ENCODE assay signal across 1 cellular context in the genomic region with DNA sequence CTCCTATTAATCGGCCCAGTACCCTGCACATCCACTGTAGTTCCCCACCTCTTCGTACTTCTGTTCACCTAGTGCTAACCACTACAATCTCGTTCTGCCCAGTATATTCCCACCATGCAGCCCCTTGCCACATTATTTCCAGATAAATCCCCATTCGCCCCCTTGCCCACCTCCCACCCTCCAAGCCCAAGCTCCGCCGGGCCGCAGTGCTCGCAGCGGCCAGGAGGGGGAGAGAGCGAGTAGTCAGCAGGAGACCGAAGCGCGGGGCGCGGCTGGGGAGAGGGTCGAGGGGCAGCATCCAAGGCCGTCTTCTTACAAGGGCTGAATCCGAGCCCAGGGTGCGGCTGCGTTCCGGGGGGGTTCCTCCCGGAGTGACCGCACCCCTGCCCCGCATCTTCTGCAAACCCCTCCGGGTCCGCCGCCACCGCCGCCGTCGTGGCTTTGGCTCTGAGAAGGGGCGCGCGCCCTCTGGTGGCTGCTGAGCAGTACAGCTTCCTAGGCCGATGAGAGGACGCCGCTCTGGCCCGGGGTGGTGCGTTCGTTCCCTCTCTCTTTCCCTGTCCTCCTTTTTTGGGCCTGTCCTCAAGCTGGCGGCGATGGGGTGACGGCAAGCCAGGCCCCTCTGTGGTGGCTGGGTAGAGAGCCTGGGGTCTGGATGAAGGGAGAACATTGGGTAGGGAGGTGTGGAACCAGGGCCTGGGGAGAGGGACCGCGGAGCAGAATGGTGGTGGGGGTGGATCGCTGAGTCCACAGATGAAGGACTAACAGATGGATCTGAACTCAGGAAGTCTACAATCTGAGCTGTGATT.
TF ChIP-seq lines count a peak whose summit lies in the region.

No MANE protein-coding gene starts in this region.

TF ChIP-seq in K562, 482 proteins besides CTCF, POLR2A, EP300 and RAD21 (continued from another document and continues in another):
- TF ChIP-seq FOXK2 (conservative IDR thresholded peaks at IDR 0.05 in 1 of 2, IDR thresholded peaks at IDR 0.05 in 1 of 2; ENCODE audit: low read depth in 2 of 2) (peak in 1 of 2 experiments; percentile 55; a peak in 1 of 4 replicates), HDAC1 (IDR thresholded peaks at IDR 0.05) (no peak), HNRNPUL1 (IDR thresholded peaks at IDR 0.05; ENCODE audit: low read length) (no peak), ZNF717 (CRISPR knock-in tag; IDR thresholded peaks at IDR 0.05) (no peak), SRSF9 (IDR thresholded peaks at IDR 0.05; ENCODE audit: borderline replicate concordance, low read depth, low read length) (no peak), CHD4 (IDR thresholded peaks at IDR 0.05; ENCODE audit: insufficient read depth, insufficient replicate concordance, low read depth, low read length, poor library complexity, severe bottlenecking) (no peak), LARP7 (IDR thresholded peaks at IDR 0.05) (no peak), ELF4 (CRISPR knock-in tag; IDR thresholded peaks at IDR 0.05) (no peak), TSC22D4 (tag; IDR thresholded peaks at IDR 0.05) (no peak), ZNF133 (CRISPR knock-in tag; IDR thresholded peaks at IDR 0.05) (no peak), RBM22 (IDR thresholded peaks at IDR 0.05; ENCODE audit: low read depth, low read length, poor library complexity, severe bottlenecking) (peak; percentile 44), EZH2 (IDR thresholded peaks at IDR 0.05; ENCODE audit: borderline replicate concordance, low read depth, low read length) (no peak), ATF1 (CRISPR knock-in tag; IDR thresholded peaks at IDR 0.05) (no peak), ATF1 (tag; IDR thresholded peaks at IDR 0.05) (peak; percentile 75), ERF (CRISPR knock-in tag; IDR thresholded peaks at IDR 0.05) (peak; percentile 91; the same call in 1 of the 2 replicates), ZNF134 (CRISPR knock-in tag; conservative IDR thresholded peaks at IDR 0.05) (no peak), MTA2 (IDR thresholded peaks at IDR 0.05; ENCODE audit: low read depth) (no peak), KLF1 (tag; IDR thresholded peaks at IDR 0.05) (no peak), PHF21A (IDR thresholded peaks at IDR 0.05; ENCODE audit: borderline replicate concordance, low read depth) (peak; percentile 38; the same call in 1 of the 2 replicates), ZBTB7A (IDR thresholded peaks at IDR 0.05; ENCODE audit: borderline replicate concordance, control insufficient read depth, low read depth, low read length) (peak; percentile 96), NCOA2 (IDR thresholded peaks at IDR 0.05; ENCODE audit: partially characterized antibody in 2 of 2) (no peak), ARHGAP35 (IDR thresholded peaks at IDR 0.05; ENCODE audit: partially characterized antibody) (no peak), TRIM24 (IDR thresholded peaks at IDR 0.05) (peak in 1 of 2 experiments; percentile 93; a peak in 2 of 4 replicates), RBM15 (IDR thresholded peaks at IDR 0.05; ENCODE audit: insufficient read depth, low read length) (no peak), ZBTB17 (CRISPR knock-in tag; IDR thresholded peaks at IDR 0.05) (peak; percentile 84; the same call in 1 of the 2 replicates), FOXK1 (CRISPR knock-in tag; IDR thresholded peaks at IDR 0.05; ENCODE audit: borderline replicate concordance) (0 out of 2 replicates have a peak, but pooled peaks have one; percentile 46), HOXB6 (CRISPR knock-in tag; IDR thresholded peaks at IDR 0.05; ENCODE audit: borderline replicate concordance) (no peak), NR1H2 (CRISPR knock-in tag; IDR thresholded peaks at IDR 0.05) (no peak), TAL1 (IDR thresholded peaks at IDR 0.05) (no peak), JUNB (CRISPR knock-in tag; conservative IDR thresholded peaks at IDR 0.05) (no peak), KAT7 (CRISPR knock-in tag; IDR thresholded peaks at IDR 0.05; ENCODE audit: borderline replicate concordance) (peak; percentile 88; the same call in 1 of the 2 replicates), IRF2 (CRISPR knock-in tag; IDR thresholded peaks at IDR 0.05) (no peak), STAT5B (CRISPR knock-in tag; IDR thresholded peaks at IDR 0.05) (no peak), ZNF586 (CRISPR knock-in tag; conservative IDR thresholded peaks at IDR 0.05) (no peak), SIN3B (IDR thresholded peaks at IDR 0.05; ENCODE audit: low read depth) (no peak), ZNF583 (CRISPR knock-in tag; IDR thresholded peaks at IDR 0.05) (no peak), HDGF (IDR thresholded peaks at IDR 0.05) (peak; percentile 49; the same call in 1 of the 2 replicates), ZNF408 (CRISPR knock-in tag; IDR thresholded peaks at IDR 0.05; ENCODE audit: low read depth) (no peak), HDAC2 (IDR thresholded peaks at IDR 0.05) (0 out of 2 replicates have a peak, but pooled peaks have one; percentile 54), MTA1 (IDR thresholded peaks at IDR 0.05; ENCODE audit: borderline replicate concordance) (peak; percentile 36; the same call in 1 of the 2 replicates), NFE2 (IDR thresholded peaks at IDR 0.05; ENCODE audit: low read depth) (no peak), SMC3 (conservative IDR thresholded peaks at IDR 0.05; ENCODE audit: insufficient read depth, low read depth, low read length) (peak; percentile 91)
- TF ChIP-seq, protein P1, sequence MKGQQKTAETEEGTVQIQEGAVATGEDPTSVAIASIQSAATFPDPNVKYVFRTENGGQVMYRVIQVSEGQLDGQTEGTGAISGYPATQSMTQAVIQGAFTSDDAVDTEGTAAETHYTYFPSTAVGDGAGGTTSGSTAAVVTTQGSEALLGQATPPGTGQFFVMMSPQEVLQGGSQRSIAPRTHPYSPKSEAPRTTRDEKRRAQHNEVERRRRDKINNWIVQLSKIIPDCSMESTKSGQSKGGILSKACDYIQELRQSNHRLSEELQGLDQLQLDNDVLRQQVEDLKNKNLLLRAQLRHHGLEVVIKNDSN (CRISPR knock-in tag; IDR thresholded peaks at IDR 0.05), result peak; percentile 38; the same call in 1 of the 2 replicates
- TF ChIP-seq, protein P2, sequence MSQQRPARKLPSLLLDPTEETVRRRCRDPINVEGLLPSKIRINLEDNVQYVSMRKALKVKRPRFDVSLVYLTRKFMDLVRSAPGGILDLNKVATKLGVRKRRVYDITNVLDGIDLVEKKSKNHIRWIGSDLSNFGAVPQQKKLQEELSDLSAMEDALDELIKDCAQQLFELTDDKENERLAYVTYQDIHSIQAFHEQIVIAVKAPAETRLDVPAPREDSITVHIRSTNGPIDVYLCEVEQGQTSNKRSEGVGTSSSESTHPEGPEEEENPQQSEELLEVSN (IDR thresholded peaks at IDR 0.05; ENCODE audit: borderline replicate concordance in 1 of 2, extremely low read depth in 1 of 2, insufficient read depth in 1 of 2, insufficient read length in 1 of 2, low read depth in 1 of 2, low read length in 1 of 2, poor library complexity in 1 of 2, severe bottlenecking in 1 of 2), result no peak
- TF ChIP-seq, protein P3, sequence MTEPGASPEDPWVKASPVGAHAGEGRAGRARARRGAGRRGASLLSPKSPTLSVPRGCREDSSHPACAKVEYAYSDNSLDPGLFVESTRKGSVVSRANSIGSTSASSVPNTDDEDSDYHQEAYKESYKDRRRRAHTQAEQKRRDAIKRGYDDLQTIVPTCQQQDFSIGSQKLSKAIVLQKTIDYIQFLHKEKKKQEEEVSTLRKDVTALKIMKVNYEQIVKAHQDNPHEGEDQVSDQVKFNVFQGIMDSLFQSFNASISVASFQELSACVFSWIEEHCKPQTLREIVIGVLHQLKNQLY (CRISPR knock-in tag; conservative IDR thresholded peaks at IDR 0.05), result no peak
- TF ChIP-seq, protein P4, sequence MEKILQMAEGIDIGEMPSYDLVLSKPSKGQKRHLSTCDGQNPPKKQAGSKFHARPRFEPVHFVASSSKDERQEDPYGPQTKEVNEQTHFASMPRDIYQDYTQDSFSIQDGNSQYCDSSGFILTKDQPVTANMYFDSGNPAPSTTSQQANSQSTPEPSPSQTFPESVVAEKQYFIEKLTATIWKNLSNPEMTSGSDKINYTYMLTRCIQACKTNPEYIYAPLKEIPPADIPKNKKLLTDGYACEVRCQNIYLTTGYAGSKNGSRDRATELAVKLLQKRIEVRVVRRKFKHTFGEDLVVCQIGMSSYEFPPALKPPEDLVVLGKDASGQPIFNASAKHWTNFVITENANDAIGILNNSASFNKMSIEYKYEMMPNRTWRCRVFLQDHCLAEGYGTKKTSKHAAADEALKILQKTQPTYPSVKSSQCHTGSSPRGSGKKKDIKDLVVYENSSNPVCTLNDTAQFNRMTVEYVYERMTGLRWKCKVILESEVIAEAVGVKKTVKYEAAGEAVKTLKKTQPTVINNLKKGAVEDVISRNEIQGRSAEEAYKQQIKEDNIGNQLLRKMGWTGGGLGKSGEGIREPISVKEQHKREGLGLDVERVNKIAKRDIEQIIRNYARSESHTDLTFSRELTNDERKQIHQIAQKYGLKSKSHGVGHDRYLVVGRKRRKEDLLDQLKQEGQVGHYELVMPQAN (IDR thresholded peaks at IDR 0.05; ENCODE audit: borderline replicate concordance), result no peak
- TF ChIP-seq, protein P5, sequence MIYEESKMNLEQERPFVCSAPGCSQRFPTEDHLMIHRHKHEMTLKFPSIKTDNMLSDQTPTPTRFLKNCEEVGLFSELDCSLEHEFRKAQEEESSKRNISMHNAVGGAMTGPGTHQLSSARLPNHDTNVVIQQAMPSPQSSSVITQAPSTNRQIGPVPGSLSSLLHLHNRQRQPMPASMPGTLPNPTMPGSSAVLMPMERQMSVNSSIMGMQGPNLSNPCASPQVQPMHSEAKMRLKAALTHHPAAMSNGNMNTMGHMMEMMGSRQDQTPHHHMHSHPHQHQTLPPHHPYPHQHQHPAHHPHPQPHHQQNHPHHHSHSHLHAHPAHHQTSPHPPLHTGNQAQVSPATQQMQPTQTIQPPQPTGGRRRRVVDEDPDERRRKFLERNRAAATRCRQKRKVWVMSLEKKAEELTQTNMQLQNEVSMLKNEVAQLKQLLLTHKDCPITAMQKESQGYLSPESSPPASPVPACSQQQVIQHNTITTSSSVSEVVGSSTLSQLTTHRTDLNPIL (CRISPR knock-in tag; IDR thresholded peaks at IDR 0.05), result no peak
- TF ChIP-seq, protein P6, sequence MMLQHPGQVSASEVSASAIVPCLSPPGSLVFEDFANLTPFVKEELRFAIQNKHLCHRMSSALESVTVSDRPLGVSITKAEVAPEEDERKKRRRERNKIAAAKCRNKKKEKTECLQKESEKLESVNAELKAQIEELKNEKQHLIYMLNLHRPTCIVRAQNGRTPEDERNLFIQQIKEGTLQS (IDR thresholded peaks at IDR 0.05), result no peak
- TF ChIP-seq, protein P6 (CRISPR knock-in tag; conservative IDR thresholded peaks at IDR 0.05), result no peak
- TF ChIP-seq, protein P7, sequence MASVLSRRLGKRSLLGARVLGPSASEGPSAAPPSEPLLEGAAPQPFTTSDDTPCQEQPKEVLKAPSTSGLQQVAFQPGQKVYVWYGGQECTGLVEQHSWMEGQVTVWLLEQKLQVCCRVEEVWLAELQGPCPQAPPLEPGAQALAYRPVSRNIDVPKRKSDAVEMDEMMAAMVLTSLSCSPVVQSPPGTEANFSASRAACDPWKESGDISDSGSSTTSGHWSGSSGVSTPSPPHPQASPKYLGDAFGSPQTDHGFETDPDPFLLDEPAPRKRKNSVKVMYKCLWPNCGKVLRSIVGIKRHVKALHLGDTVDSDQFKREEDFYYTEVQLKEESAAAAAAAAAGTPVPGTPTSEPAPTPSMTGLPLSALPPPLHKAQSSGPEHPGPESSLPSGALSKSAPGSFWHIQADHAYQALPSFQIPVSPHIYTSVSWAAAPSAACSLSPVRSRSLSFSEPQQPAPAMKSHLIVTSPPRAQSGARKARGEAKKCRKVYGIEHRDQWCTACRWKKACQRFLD (CRISPR knock-in tag; IDR thresholded peaks at IDR 0.05), result no peak
- TF ChIP-seq, protein P8, sequence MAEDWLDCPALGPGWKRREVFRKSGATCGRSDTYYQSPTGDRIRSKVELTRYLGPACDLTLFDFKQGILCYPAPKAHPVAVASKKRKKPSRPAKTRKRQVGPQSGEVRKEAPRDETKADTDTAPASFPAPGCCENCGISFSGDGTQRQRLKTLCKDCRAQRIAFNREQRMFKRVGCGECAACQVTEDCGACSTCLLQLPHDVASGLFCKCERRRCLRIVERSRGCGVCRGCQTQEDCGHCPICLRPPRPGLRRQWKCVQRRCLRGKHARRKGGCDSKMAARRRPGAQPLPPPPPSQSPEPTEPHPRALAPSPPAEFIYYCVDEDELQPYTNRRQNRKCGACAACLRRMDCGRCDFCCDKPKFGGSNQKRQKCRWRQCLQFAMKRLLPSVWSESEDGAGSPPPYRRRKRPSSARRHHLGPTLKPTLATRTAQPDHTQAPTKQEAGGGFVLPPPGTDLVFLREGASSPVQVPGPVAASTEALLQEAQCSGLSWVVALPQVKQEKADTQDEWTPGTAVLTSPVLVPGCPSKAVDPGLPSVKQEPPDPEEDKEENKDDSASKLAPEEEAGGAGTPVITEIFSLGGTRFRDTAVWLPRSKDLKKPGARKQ (CRISPR knock-in tag; IDR thresholded peaks at IDR 0.05), result no peak
- TF ChIP-seq, protein P9, sequence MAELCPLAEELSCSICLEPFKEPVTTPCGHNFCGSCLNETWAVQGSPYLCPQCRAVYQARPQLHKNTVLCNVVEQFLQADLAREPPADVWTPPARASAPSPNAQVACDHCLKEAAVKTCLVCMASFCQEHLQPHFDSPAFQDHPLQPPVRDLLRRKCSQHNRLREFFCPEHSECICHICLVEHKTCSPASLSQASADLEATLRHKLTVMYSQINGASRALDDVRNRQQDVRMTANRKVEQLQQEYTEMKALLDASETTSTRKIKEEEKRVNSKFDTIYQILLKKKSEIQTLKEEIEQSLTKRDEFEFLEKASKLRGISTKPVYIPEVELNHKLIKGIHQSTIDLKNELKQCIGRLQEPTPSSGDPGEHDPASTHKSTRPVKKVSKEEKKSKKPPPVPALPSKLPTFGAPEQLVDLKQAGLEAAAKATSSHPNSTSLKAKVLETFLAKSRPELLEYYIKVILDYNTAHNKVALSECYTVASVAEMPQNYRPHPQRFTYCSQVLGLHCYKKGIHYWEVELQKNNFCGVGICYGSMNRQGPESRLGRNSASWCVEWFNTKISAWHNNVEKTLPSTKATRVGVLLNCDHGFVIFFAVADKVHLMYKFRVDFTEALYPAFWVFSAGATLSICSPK (IDR thresholded peaks at IDR 0.05; ENCODE audit: borderline replicate concordance), result no peak
- TF ChIP-seq, protein P10, sequence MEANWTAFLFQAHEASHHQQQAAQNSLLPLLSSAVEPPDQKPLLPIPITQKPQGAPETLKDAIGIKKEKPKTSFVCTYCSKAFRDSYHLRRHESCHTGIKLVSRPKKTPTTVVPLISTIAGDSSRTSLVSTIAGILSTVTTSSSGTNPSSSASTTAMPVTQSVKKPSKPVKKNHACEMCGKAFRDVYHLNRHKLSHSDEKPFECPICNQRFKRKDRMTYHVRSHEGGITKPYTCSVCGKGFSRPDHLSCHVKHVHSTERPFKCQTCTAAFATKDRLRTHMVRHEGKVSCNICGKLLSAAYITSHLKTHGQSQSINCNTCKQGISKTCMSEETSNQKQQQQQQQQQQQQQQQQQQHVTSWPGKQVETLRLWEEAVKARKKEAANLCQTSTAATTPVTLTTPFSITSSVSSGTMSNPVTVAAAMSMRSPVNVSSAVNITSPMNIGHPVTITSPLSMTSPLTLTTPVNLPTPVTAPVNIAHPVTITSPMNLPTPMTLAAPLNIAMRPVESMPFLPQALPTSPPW (CRISPR knock-in tag; IDR thresholded peaks at IDR 0.05), result peak; percentile 64
